ENCODE assay signal across 1 cellular context in the genomic region with DNA sequence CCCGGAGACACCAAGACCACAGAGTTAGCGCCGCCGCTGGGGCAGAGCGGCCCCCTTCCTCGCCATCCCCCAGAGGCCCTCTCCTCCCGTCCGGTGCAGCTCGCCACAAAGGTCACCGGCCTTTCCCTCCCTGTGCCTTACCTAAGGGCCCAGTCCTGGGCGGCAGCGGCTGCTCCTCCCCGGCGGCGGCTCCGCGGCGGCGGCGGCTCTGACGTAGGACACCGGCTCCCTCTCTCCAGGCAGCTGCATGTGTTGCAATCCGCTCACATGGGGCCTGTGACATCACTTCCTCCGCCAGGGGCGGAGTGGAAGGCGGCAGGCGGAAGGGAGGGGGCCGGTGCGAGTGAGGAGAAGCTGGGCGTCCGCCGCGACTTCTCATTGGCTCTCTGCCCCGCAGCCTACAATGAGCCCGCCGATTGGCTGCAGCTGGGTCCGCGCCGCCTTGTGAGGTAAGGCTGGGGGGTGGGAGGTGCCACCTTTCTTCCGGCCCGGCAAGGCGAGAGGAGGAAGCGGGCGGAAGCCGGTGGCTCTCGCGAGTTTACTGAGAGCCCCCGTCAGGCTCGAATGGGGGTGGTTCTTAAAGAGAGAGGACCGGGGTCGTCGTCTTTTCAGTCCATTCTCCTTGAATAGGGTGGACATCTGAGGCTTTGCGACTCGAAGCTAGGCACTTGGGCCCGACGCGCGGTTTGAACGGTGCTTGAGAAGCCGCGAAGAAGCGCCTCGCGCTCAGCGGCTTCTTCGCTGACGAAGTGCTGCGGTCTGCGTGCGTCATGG.
TF ChIP-seq lines count a peak whose summit lies in the region.

A gene (minus strand): TSS at position 281 of the 774 bp plus-strand sequence. CDS start 318 bp downstream, outside the sequence.

TF ChIP-seq in GM12878, 131 proteins besides CTCF, POLR2A, EP300 and RAD21 (continued from another document):
- TF ChIP-seq, protein P1, sequence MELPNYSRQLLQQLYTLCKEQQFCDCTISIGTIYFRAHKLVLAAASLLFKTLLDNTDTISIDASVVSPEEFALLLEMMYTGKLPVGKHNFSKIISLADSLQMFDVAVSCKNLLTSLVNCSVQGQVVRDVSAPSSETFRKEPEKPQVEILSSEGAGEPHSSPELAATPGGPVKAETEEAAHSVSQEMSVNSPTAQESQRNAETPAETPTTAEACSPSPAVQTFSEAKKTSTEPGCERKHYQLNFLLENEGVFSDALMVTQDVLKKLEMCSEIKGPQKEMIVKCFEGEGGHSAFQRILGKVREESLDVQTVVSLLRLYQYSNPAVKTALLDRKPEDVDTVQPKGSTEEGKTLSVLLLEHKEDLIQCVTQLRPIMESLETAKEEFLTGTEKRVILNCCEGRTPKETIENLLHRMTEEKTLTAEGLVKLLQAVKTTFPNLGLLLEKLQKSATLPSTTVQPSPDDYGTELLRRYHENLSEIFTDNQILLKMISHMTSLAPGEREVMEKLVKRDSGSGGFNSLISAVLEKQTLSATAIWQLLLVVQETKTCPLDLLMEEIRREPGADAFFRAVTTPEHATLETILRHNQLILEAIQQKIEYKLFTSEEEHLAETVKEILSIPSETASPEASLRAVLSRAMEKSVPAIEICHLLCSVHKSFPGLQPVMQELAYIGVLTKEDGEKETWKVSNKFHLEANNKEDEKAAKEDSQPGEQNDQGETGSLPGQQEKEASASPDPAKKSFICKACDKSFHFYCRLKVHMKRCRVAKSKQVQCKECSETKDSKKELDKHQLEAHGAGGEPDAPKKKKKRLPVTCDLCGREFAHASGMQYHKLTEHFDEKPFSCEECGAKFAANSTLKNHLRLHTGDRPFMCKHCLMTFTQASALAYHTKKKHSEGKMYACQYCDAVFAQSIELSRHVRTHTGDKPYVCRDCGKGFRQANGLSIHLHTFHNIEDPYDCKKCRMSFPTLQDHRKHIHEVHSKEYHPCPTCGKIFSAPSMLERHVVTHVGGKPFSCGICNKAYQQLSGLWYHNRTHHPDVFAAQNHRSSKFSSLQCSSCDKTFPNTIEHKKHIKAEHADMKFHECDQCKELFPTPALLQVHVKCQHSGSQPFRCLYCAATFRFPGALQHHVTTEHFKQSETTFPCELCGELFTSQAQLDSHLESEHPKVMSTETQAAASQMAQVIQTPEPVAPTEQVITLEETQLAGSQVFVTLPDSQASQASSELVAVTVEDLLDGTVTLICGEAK (IDR thresholded peaks at IDR 0.05; ENCODE audit: borderline replicate concordance) = peak; percentile 95
- TF ChIP-seq, protein P2, sequence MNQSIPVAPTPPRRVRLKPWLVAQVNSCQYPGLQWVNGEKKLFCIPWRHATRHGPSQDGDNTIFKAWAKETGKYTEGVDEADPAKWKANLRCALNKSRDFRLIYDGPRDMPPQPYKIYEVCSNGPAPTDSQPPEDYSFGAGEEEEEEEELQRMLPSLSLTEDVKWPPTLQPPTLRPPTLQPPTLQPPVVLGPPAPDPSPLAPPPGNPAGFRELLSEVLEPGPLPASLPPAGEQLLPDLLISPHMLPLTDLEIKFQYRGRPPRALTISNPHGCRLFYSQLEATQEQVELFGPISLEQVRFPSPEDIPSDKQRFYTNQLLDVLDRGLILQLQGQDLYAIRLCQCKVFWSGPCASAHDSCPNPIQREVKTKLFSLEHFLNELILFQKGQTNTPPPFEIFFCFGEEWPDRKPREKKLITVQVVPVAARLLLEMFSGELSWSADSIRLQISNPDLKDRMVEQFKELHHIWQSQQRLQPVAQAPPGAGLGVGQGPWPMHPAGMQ (IDR thresholded peaks at IDR 0.05; ENCODE audit: borderline replicate concordance) = peak; percentile 79
- TF ChIP-seq, protein P3, sequence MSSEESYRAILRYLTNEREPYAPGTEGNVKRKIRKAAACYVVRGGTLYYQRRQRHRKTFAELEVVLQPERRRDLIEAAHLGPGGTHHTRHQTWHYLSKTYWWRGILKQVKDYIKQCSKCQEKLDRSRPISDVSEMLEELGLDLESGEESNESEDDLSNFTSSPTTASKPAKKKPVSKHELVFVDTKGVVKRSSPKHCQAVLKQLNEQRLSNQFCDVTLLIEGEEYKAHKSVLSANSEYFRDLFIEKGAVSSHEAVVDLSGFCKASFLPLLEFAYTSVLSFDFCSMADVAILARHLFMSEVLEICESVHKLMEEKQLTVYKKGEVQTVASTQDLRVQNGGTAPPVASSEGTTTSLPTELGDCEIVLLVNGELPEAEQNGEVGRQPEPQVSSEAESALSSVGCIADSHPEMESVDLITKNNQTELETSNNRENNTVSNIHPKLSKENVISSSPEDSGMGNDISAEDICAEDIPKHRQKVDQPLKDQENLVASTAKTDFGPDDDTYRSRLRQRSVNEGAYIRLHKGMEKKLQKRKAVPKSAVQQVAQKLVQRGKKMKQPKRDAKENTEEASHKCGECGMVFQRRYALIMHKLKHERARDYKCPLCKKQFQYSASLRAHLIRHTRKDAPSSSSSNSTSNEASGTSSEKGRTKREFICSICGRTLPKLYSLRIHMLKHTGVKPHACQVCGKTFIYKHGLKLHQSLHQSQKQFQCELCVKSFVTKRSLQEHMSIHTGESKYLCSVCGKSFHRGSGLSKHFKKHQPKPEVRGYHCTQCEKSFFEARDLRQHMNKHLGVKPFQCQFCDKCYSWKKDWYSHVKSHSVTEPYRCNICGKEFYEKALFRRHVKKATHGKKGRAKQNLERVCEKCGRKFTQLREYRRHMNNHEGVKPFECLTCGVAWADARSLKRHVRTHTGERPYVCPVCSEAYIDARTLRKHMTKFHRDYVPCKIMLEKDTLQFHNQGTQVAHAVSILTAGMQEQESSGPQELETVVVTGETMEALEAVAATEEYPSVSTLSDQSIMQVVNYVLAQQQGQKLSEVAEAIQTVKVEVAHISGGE (CRISPR knock-in tag; IDR thresholded peaks at IDR 0.05) = 0 out of 2 replicates have a peak, but pooled peaks have one; percentile 7
- TF ChIP-seq LARP7 (IDR thresholded peaks at IDR 0.05) (peak; percentile 70), SIX5 (IDR thresholded peaks at IDR 0.05; ENCODE audit: low read depth, low read length, severe bottlenecking) (peak; percentile 34), BRCA1 (IDR thresholded peaks at IDR 0.05; ENCODE audit: low read depth, low read length) (peak; percentile 86), MXI1 (IDR thresholded peaks at IDR 0.05; ENCODE audit: low read depth, low read length) (peak; percentile 91), BACH1 (IDR thresholded peaks at IDR 0.05; ENCODE audit: borderline replicate concordance) (peak; percentile 45), SRF (IDR thresholded peaks at IDR 0.05; ENCODE audit: low read depth in 2 of 2, low read length in 2 of 2) (peak; percentile 14 to 24; a peak in 1 of 4 replicates), ZNF384 (IDR thresholded peaks at IDR 0.05; ENCODE audit: borderline replicate concordance, low read depth, low read length) (no peak), MEF2B (IDR thresholded peaks at IDR 0.05; ENCODE audit: partially characterized antibody, poor library complexity, severe bottlenecking) (peak; percentile 5), SPI1 (IDR thresholded peaks at IDR 0.05; ENCODE audit: borderline replicate concordance, insufficient read depth, low read depth, low read length) (peak; percentile 43; the same call in 1 of the 2 replicates), RELA (IDR thresholded peaks at IDR 0.05; ENCODE audit: borderline replicate concordance, partially characterized antibody) (peak; percentile 76), TARDBP (IDR thresholded peaks at IDR 0.05; ENCODE audit: borderline replicate concordance) (peak; percentile 60; the same call in 1 of the 2 replicates), POU2F2 (IDR thresholded peaks at IDR 0.05; ENCODE audit: borderline replicate concordance, low read depth, low read length) (0 out of 3 replicates have a peak, but pooled peaks have one; percentile 7), NR2C1 (IDR thresholded peaks at IDR 0.05) (peak; percentile 52; the same call in 1 of the 2 replicates), TCF3 (IDR thresholded peaks at IDR 0.05; ENCODE audit: borderline replicate concordance, insufficient read depth, low read depth, low read length) (peak; percentile 66; the same call in 1 of the 2 replicates), CREM (IDR thresholded peaks at IDR 0.05; ENCODE audit: low read depth) (peak; percentile 98), RFX5 (IDR thresholded peaks at IDR 0.05; ENCODE audit: low read depth, low read length) (peak; percentile 65), HDGF (IDR thresholded peaks at IDR 0.05) (peak; percentile 96), POLR2AphosphoS2 (IDR thresholded peaks at IDR 0.05; ENCODE audit: low read depth, low read length) (0 out of 2 replicates have a peak, but pooled peaks have one; percentile 17), TAF1 (IDR thresholded peaks at IDR 0.05; ENCODE audit: borderline replicate concordance, low read depth, low read length) (peak; percentile 84), EGR1 (IDR thresholded peaks at IDR 0.05; ENCODE audit: borderline replicate concordance in 1 of 2, low read depth in 2 of 2, low read length in 2 of 2) (peak in 1 of 2 experiments; percentile 51; a peak in 1 of 3 replicates), HCFC1 (IDR thresholded peaks at IDR 0.05; ENCODE audit: low read length) (peak; percentile 68)
- TF ChIP-seq, protein P4, sequence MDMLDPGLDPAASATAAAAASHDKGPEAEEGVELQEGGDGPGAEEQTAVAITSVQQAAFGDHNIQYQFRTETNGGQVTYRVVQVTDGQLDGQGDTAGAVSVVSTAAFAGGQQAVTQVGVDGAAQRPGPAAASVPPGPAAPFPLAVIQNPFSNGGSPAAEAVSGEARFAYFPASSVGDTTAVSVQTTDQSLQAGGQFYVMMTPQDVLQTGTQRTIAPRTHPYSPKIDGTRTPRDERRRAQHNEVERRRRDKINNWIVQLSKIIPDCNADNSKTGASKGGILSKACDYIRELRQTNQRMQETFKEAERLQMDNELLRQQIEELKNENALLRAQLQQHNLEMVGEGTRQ (IDR thresholded peaks at IDR 0.05; ENCODE audit: borderline replicate concordance, low read depth, low read length) = peak; percentile 65
- TF ChIP-seq, protein P5, sequence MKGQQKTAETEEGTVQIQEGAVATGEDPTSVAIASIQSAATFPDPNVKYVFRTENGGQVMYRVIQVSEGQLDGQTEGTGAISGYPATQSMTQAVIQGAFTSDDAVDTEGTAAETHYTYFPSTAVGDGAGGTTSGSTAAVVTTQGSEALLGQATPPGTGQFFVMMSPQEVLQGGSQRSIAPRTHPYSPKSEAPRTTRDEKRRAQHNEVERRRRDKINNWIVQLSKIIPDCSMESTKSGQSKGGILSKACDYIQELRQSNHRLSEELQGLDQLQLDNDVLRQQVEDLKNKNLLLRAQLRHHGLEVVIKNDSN (IDR thresholded peaks at IDR 0.05; ENCODE audit: borderline replicate concordance, extremely low read length, insufficient read depth, low read depth, low read length) = peak; percentile 83
- TF ChIP-seq, protein P6, sequence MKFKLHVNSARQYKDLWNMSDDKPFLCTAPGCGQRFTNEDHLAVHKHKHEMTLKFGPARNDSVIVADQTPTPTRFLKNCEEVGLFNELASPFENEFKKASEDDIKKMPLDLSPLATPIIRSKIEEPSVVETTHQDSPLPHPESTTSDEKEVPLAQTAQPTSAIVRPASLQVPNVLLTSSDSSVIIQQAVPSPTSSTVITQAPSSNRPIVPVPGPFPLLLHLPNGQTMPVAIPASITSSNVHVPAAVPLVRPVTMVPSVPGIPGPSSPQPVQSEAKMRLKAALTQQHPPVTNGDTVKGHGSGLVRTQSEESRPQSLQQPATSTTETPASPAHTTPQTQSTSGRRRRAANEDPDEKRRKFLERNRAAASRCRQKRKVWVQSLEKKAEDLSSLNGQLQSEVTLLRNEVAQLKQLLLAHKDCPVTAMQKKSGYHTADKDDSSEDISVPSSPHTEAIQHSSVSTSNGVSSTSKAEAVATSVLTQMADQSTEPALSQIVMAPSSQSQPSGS (IDR thresholded peaks at IDR 0.05; ENCODE audit: low read length) = 0 out of 2 replicates have a peak, but pooled peaks have one; percentile 43
TF ChIP-seq in GM12878: peak in this region for 65.
